In genomic region chr9:97704851-97705250, GRCh38 we compare ENCODE assay signal across 18 cellular contexts. TPM values are rescaled to one million over a fixed set of nuclear protein-coding genes. Genes with fewer than 3 reads are reported as not detected.
DNase-seq lines count a peak whose midpoint lies in the region; ATAC-seq, FAIRE-seq and TF ChIP-seq lines count a peak whose summit lies in the region.
"Had no signal": no experiment of that assay in that cellular context is flagged by ENCODE, and none has a peak within 500 bp of the region (broad histone marks: within the 10 kb centered on the region; RNA-seq: fewer than 3 reads in every experiment).

No MANE protein-coding gene starts in this region.

- H3K4me3 ChIP-seq in A549 (no peak overlapping the region), IMR-90 (ENCODE audit: insufficient read depth, low read depth, low read length) (no peak overlapping the region), astrocyte (ENCODE audit: insufficient read depth, low read depth, low read length) (no peak overlapping the region), hepatocyte (no peak overlapping the region)
- H3K4me3 ChIP-seq: upper lobe of left lung had no signal

- H2BK5ac ChIP-seq in IMR-90 (ENCODE audit: low read depth, low read length, poor library complexity, severe bottlenecking) = no peak overlapping the region

- H3K36me3 Mint-ChIP-seq in astrocyte (ENCODE audit: low read depth, unreplicated experiment) = peaks cover 2% of the 10 kb centered on the region
- H3K36me3 Mint-ChIP-seq: CD4-positive, alpha-beta memory T cell had no signal

- H3K9ac ChIP-seq in IMR-90 (ENCODE audit: low read depth, low read length) = no peak overlapping the region
- H3K9ac ChIP-seq in astrocyte (ENCODE audit: low read length) = no peak overlapping the region

- H3K27me3 Mint-ChIP-seq in astrocyte (ENCODE audit: low read depth, unreplicated experiment) = peaks cover 20% of the 10 kb centered on the region

- H3K9me1 ChIP-seq in IMR-90 (ENCODE audit: insufficient read depth, low read length) = no peaks in the 10 kb centered on the region

- no TSS peak for BruUV-seq in IMR-90 (replicated peaks; lab: Mats Ljungman, UMichigan)

- no peaks in the 10 kb centered on the region for H3K9me2 ChIP-seq in hepatocyte (replicated peaks; ENCODE audit: insufficient read depth)

- H3K27ac Mint-ChIP-seq in astrocyte (ENCODE audit: unreplicated experiment) = peak overlapping the region; percentile 99
- H3K27ac Mint-ChIP-seq: dendritic cell treated with granulocyte-macrophage colony-stimulating factor and Interleukin-4, amounts not matched to agents 40 ng/mL and 50 ng/mL, for 4 days had no signal

- H3K4me1 ChIP-seq in A549 = peaks cover 24% of the 10 kb centered on the region
- H3K4me1 ChIP-seq in IMR-90 (ENCODE audit: control insufficient read depth, insufficient read depth, low read length) = peaks cover 3% of the 10 kb centered on the region
- peaks cover 17% of the 10 kb centered on the region for H3K4me1 ChIP-seq in astrocyte (ENCODE audit: insufficient read depth, low read length)
- peaks cover 11% of the 10 kb centered on the region for H3K4me1 ChIP-seq in hepatocyte (ENCODE audit: insufficient read depth)
- H3K4me1 ChIP-seq: upper lobe of left lung had no signal

- no peaks in the 10 kb centered on the region for H3K36me3 ChIP-seq in IMR-90 (ENCODE audit: control insufficient read depth, insufficient read depth, low read length)
- no peaks in the 10 kb centered on the region for H3K36me3 ChIP-seq in astrocyte (ENCODE audit: insufficient read depth, low read length)
- H3K36me3 ChIP-seq in hepatocyte (replicated peaks; ENCODE audit: insufficient read depth, low read depth) = no peaks in the 10 kb centered on the region
- H3K36me3 ChIP-seq: upper lobe of left lung had no signal

- dilution Hi-C loops in IMR-90 (cut with HindIII; ENCODE audit: low sequenced_read_pairs, unreplicated experiment) = no loop called here

- no peak for TF ChIP-seq CTCF in A549 (IDR thresholded peaks at IDR 0.05)
- no peak for TF ChIP-seq CTCF in IMR-90 (conservative IDR thresholded peaks at IDR 0.05; ENCODE audit: low read depth, low read length)
- no peak for TF ChIP-seq CTCF in astrocyte (IDR thresholded peaks at IDR 0.05; ENCODE audit: insufficient read depth, low read depth, low read length)
- TF ChIP-seq CTCF in hepatocyte (IDR thresholded peaks at IDR 0.05; ENCODE audit: poor library complexity) = no peak

- H3K9me3 ChIP-seq in A549 = no peaks in the 10 kb centered on the region
- no peaks in the 10 kb centered on the region for H3K9me3 ChIP-seq in IMR-90 (ENCODE audit: control insufficient read depth, insufficient read depth, low read length)
- no peaks in the 10 kb centered on the region for H3K9me3 ChIP-seq in astrocyte (ENCODE audit: insufficient read depth, low read depth, low read length)
- H3K9me3 ChIP-seq in hepatocyte (ENCODE audit: low read depth) = no peaks in the 10 kb centered on the region
- H3K9me3 ChIP-seq: upper lobe of left lung had no signal

- 82% methylated on average over 4 of the region's 4 CpGs for WGBS in A549 (ENCODE audit: missing lambda C conversion rate)
- WGBS in IMR-90 (ENCODE audit: extremely low coverage in 2 of 2, insufficient read length in 1 of 2), 2 experiments = no CpG with 5 or more reads among the region's 4 CpGs
- 94% methylated on average over 4 of the region's 4 CpGs for WGBS in hepatocyte (ENCODE audit: low lambda C conversion rate, missing lambda C conversion rate)

- no peak overlapping the region for H2BK120ac ChIP-seq in IMR-90 (ENCODE audit: low read depth, low read length)

- no peak for TF ChIP-seq RAD21 in A549 (conservative IDR thresholded peaks at IDR 0.05 in 1 of 2, IDR thresholded peaks at IDR 0.05 in 1 of 2)
- TF ChIP-seq RAD21 in IMR-90 (IDR thresholded peaks at IDR 0.05; ENCODE audit: low read length) = no peak

- no peak overlapping the region for H4K8ac ChIP-seq in IMR-90 (ENCODE audit: low read depth in 2 of 2, low read length in 2 of 2)

- peak overlapping the region; percentile 63 for H3K4me2 ChIP-seq in A549
- H3K4me2 ChIP-seq in IMR-90 (ENCODE audit: low read depth, low read length) = no peak overlapping the region
- H3K4me2 ChIP-seq in astrocyte (ENCODE audit: low read length) = no peak overlapping the region
- no peak overlapping the region for H3K4me2 ChIP-seq in hepatocyte

- CTCF ChIA-PET in A549 (lab: Yijun Ruan, JAX) = interaction anchor here (0.6 to 11.8 kb wide), 12 partner anchors 14 to 250 kb away, joined by 3 to 98 read pairs (median 4); partner anchors contain the start of genes FOXE1 and TRMO
- CTCF ChIA-PET in IMR-90 (lab: Yijun Ruan, JAX) = no interaction called here

- H3K23ac ChIP-seq in IMR-90 (ENCODE audit: low read depth, low read length) = no peak overlapping the region; the same call in 1 of the 2 replicates

- 0 out of 2 replicates have a peak overlapping the region, but pooled peaks have one; percentile 7 for H2AK5ac ChIP-seq in IMR-90 (ENCODE audit: low read depth, low read length)

- H2BK20ac ChIP-seq in IMR-90 (ENCODE audit: low read depth, low read length) = no peak overlapping the region

- POLR2A ChIA-PET in A549 (lab: Yijun Ruan, JAX) (interaction anchor here (0.6 to 2.6 kb wide), 2 partner anchors 43 to 218 kb away, joined by 4 to 14 read pairs; partner anchors contain the start of gene TRMO), IMR-90 (lab: Charles Lee; ENCODE audit: unreplicated experiment) (no interaction called here)

- in situ Hi-C loops in IMR-90 (cut with MboI; ENCODE audit: low sequenced_read_pairs) = no loop called here

- no peak overlapping the region for H3K4ac ChIP-seq in IMR-90 (ENCODE audit: low read depth, low read length)

- FAIRE-seq in A549 (lab: Jason Lieb, UNC) (no peak), astrocyte (lab: Jason Lieb, UNC) (no peak)

- no peaks in the 10 kb centered on the region for H3K9me3 Mint-ChIP-seq in astrocyte (ENCODE audit: unreplicated experiment)
- H3K9me3 Mint-ChIP-seq: dendritic cell treated with granulocyte-macrophage colony-stimulating factor and Interleukin-4, amounts not matched to agents 40 ng/mL and 50 ng/mL, for 4 days had no signal

- no peak overlapping the region for H3K56ac ChIP-seq in IMR-90 (ENCODE audit: extremely low read depth, insufficient read depth, low read length)

- H3K4me1 Mint-ChIP-seq in astrocyte (ENCODE audit: low read depth, unreplicated experiment) = peaks cover 19% of the 10 kb centered on the region

- no peak overlapping the region for H2AK9ac ChIP-seq in IMR-90 (replicated peaks; ENCODE audit: low read depth, low read length, poor library complexity)

- peaks cover 10% of the 10 kb centered on the region for H3K27me3 ChIP-seq in IMR-90 (ENCODE audit: control insufficient read depth, insufficient read depth, low read length)
- H3K27me3 ChIP-seq in astrocyte (ENCODE audit: insufficient read depth, low read length) = peaks cover 23% of the 10 kb centered on the region
- no peaks in the 10 kb centered on the region for H3K27me3 ChIP-seq in hepatocyte
- H3K27me3 ChIP-seq: upper lobe of left lung had no signal

- no peak overlapping the region for H3K18ac ChIP-seq in IMR-90 (ENCODE audit: low read depth, low read length)

- peak overlapping the region in 1 of 2 experiments; percentile 82; a peak in 3 of 6 replicates for H3K27ac ChIP-seq in A549
- H3K27ac ChIP-seq in IMR-90 (ENCODE audit: insufficient read depth, low read length) = no peak overlapping the region
- H3K27ac ChIP-seq in astrocyte (ENCODE audit: low read depth, low read length) = no peak overlapping the region
- H3K27ac ChIP-seq in hepatocyte = peak overlapping the region; percentile 91
- H3K27ac ChIP-seq: upper lobe of left lung had no signal

- ATAC-seq in A549 (no peak), IMR-90 (ENCODE audit: low read depth) (no peak), GM19395 (IDR thresholded peaks at IDR 0.05; ENCODE audit: unreplicated experiment) (no peak)
- ATAC-seq: sciatic nerve had no signal

- H3K14ac ChIP-seq in IMR-90 (replicated peaks; ENCODE audit: low read depth, low read length) = no peak overlapping the region

- H4K5ac ChIP-seq in IMR-90 (ENCODE audit: low read depth, low read length) = no peak overlapping the region

- no peaks in the 10 kb centered on the region for H3K79me2 ChIP-seq in astrocyte (ENCODE audit: insufficient read depth, low read length)
- H3K79me2 ChIP-seq in hepatocyte = no peaks in the 10 kb centered on the region

- H4K91ac ChIP-seq in IMR-90 (ENCODE audit: insufficient read depth, low read depth, low read length) = no peak overlapping the region

- DNase-seq in A549 (ENCODE audit: low read depth in 1 of 2, low spot score in 1 of 2) = no peak
- DNase-seq in IMR-90 = peak; percentile 6
- no peak for DNase-seq in astrocyte (ENCODE audit: low read depth)
- DNase-seq in hepatocyte (ENCODE audit: low spot score) = no peak
- no peak for DNase-seq in NCI-H82 (lab: John Stamatoyannopoulos, UW)
- no peak for DNase-seq in iPS-NIHi11 (ENCODE audit: low spot score)
- DNase-seq in activated effector memory CD4-positive, alpha-beta T cell treated with anti-CD3 and anti-CD28 coated beads, Interleukin-2, amount 50 U/mL, for 16 hours = no peak
- DNase-seq: H7; NCI-H2029 treated with DMSO at 0.1 percent for 48 hours; NCI-H510A; SHP77 treated with DMSO at 0.1 percent for 48 hours; stimulated activated naive CD8-positive, alpha-beta T cell treated with anti-CD3 and anti-CD28 coated beads, Interleukin-15, Interleukin-2, amounts not matched to agents 100 U/mL and 50 U/mL, for 24 hours; T-helper 9 cell; upper lobe of left lung had no signal

- H2AFZ ChIP-seq in IMR-90 (replicated peaks; ENCODE audit: low read length, poor library complexity) (no peak overlapping the region), astrocyte (ENCODE audit: low read depth, low read length) (no peak overlapping the region), hepatocyte (no peak overlapping the region)

- no peaks in the 10 kb centered on the region for H4K20me1 ChIP-seq in IMR-90 (ENCODE audit: insufficient read depth, low read length)
- peaks cover 6% of the 10 kb centered on the region for H4K20me1 ChIP-seq in astrocyte (ENCODE audit: insufficient read depth, low read length)
- no peaks in the 10 kb centered on the region for H4K20me1 ChIP-seq in hepatocyte (ENCODE audit: insufficient read depth, poor library complexity, severe bottlenecking)

- H3K79me1 ChIP-seq in IMR-90 (ENCODE audit: low read depth in 1 of 2, low read length in 2 of 2) = no peaks in the 10 kb centered on the region

- TF ChIP-seq POLR2A in A549 (IDR thresholded peaks at IDR 0.05; ENCODE audit: low read length) (no peak), IMR-90 (IDR thresholded peaks at IDR 0.05; ENCODE audit: low read depth, low read length) (no peak)

- intact Hi-C loops in IMR-90 (cut with micrococcal nuclease) = no loop called here

- no peak for TF ChIP-seq EP300 in A549 (IDR thresholded peaks at IDR 0.05)

- no peak overlapping the region for H3K4me3 Mint-ChIP-seq in astrocyte (ENCODE audit: unreplicated experiment)
- H3K4me3 Mint-ChIP-seq: dendritic cell treated with granulocyte-macrophage colony-stimulating factor and Interleukin-4, amounts not matched to agents 40 ng/mL and 50 ng/mL, for 4 days had no signal

- H2BK15ac ChIP-seq in IMR-90 (ENCODE audit: low read depth, low read length) = no peak overlapping the region

RNA-seq across cellular contexts. Expression of gene XPA, which starts 7.7 kb away (rescaled TPM):
- polyA plus RNA-seq in A549 (2011; rRNA removed) (4.5 and 8.0 TPM in 2 replicates), A549 (2017; fragmentation: RNase III; extraction: RNeasy Plus Mini Kit Qiagen cat#74134 plus additional on column Dnase treatment) (14.0 to 14.9 TPM (median 14.6 TPM) in 3 replicates), IMR-90 (2012; rRNA removed) (1.9 and 2.2 TPM in 2 replicates), hepatocyte (18.5 and 18.6 TPM in 2 replicates)
- 2.5 and 2.7 TPM in 2 replicates for polyA plus RNA-seq in A549 (2012; cell fraction: cytosol; rRNA removed)
- polyA plus RNA-seq in A549 (2012; cell fraction: nucleus; rRNA removed) = 0.84 and 1.5 TPM in 2 replicates
- 1.9 and 2.6 TPM in 2 replicates for polyA minus RNA-seq in A549 (2011; rRNA and poly(A)+ RNA removed)
- total RNA-seq in IMR-90 (2012; rRNA removed) (1.4 and 4.4 TPM in 2 replicates), astrocyte (7.7 and 9.8 TPM in 2 replicates), hepatocyte (7.7 and 12.6 TPM in 2 replicates)
- 1.2 and 1.5 TPM in 2 replicates for polyA plus RNA-seq in IMR-90 (2012; cell fraction: cytosol; rRNA removed)
- polyA plus RNA-seq in IMR-90 (2012; cell fraction: nucleus; rRNA removed; ENCODE audit: low replicate concordance) = 0.65 and 1.9 TPM in 2 replicates
